35 cellular contexts compared by ENCODE assay signal in genomic region chr12:4609071-4609470, GRCh38. TPM values are rescaled to one million over a fixed set of nuclear protein-coding genes. Genes with fewer than 3 reads are reported as not detected.
DNase-seq lines count a peak whose midpoint lies in the region; ATAC-seq and TF ChIP-seq lines count a peak whose summit lies in the region.
"Had no signal": no experiment of that assay in that cellular context is flagged by ENCODE, and none has a peak within 500 bp of the region (broad histone marks: within the 10 kb centered on the region; RNA-seq: fewer than 3 reads in every experiment).

No MANE protein-coding gene starts in this region.

- DNase-seq in CD8-positive, alpha-beta T cell: no peak
- no peak for DNase-seq in T-helper 17 cell
- peak; percentile 39 for DNase-seq in fibroblast of pulmonary artery (ENCODE audit: low read depth)
- no peak for DNase-seq in nephron progenitor cell
- DNase-seq in trophoblast cell: no peak
- DNase-seq in hypothalamus (lab: John Stamatoyannopoulos, UW): no peak
- DNase-seq in NCI-H2029 treated with DMSO at 0.1 percent for 48 hours (lab: John Stamatoyannopoulos, UW): no peak
- DNase-seq: 8988T; ACHN; AML-193; BE2C; C1 segment of cervical spinal cord; Caco-2; Calu3; CD4-positive, alpha-beta memory T cell; CD4-positive, alpha-beta T cell; CD4-positive, CD25-positive, alpha-beta regulatory T cell; CD8-positive, alpha-beta memory T cell; COR-L47; DMS 273 treated with DMSO at 0.1 percent for 48 hours; DMS153; DMS53; DMS79; DMS79 treated with DMSO at 0.1 percent for 48 hours; DND-41; EL had no signal

- H2AK5ac ChIP-seq in trophoblast cell (ENCODE audit: low read length): no peak overlapping the region

- no peak overlapping the region for H3K4me3 Mint-ChIP-seq in CD8-positive, alpha-beta T cell
- H3K4me3 Mint-ChIP-seq in T-helper 17 cell (no peak overlapping the region), nephron progenitor cell (no peak overlapping the region)
- H3K4me3 Mint-ChIP-seq: B cell; CD14-positive monocyte; CD4-positive, alpha-beta memory T cell; CD4-positive, alpha-beta T cell had no signal

- H3K27me3 Mint-ChIP-seq in CD8-positive, alpha-beta T cell (ENCODE audit: low read depth): no peaks in the 10 kb centered on the region
- H3K27me3 Mint-ChIP-seq in T-helper 17 cell: peaks cover 4% of the 10 kb centered on the region
- H3K27me3 Mint-ChIP-seq in nephron progenitor cell (ENCODE audit: low read depth, poor library complexity): peaks cover 6% of the 10 kb centered on the region
- H3K27me3 Mint-ChIP-seq: B cell; CD4-positive, alpha-beta memory T cell; CD4-positive, alpha-beta T cell; CD4-positive, CD25-positive, alpha-beta regulatory T cell; CD8-positive, alpha-beta memory T cell had no signal

- H3K9me3 Mint-ChIP-seq in CD8-positive, alpha-beta T cell: no peaks in the 10 kb centered on the region
- H3K9me3 Mint-ChIP-seq in nephron progenitor cell: no peaks in the 10 kb centered on the region
- H3K9me3 Mint-ChIP-seq: CD14-positive monocyte; CD4-positive, alpha-beta memory T cell; CD4-positive, alpha-beta T cell; CD4-positive, CD25-positive, alpha-beta regulatory T cell; CD8-positive, alpha-beta memory T cell had no signal

- H3K4me2 ChIP-seq in trophoblast cell (ENCODE audit: low read length): no peak overlapping the region
- H3K4me2 ChIP-seq: A549; BLaER1; BLaER1 treated with 17β-estradiol and CSF1 and Interleukin-3, amounts not matched to agents 10 nM and 100 nM had no signal

- peaks cover 2% of the 10 kb centered on the region for H3K79me2 ChIP-seq in trophoblast cell (ENCODE audit: control insufficient read depth, insufficient read depth, low read length, poor library complexity)

- H3K27ac Mint-ChIP-seq in CD8-positive, alpha-beta T cell: peak overlapping the region; percentile 52
- peak overlapping the region; percentile 63 for H3K27ac Mint-ChIP-seq in T-helper 17 cell
- peak overlapping the region; percentile 69 for H3K27ac Mint-ChIP-seq in nephron progenitor cell
- H3K27ac Mint-ChIP-seq: B cell; CD4-positive, alpha-beta T cell had no signal

- H3K4me1 ChIP-seq in CD8-positive, alpha-beta T cell (ENCODE audit: insufficient read depth, low read length): peaks cover 7% of the 10 kb centered on the region
- H3K4me1 ChIP-seq in trophoblast cell (ENCODE audit: control insufficient read depth in 1 of 2, insufficient read depth in 2 of 2, low read length in 2 of 2): no peaks in the 10 kb centered on the region
- H3K4me1 ChIP-seq: BLaER1 had no signal

- peaks cover 29% of the 10 kb centered on the region for H3K36me3 ChIP-seq in CD8-positive, alpha-beta T cell (ENCODE audit: insufficient read depth, low read length)
- peaks cover 2 to 11% of the 10 kb centered on the region in 2 experiments for H3K36me3 ChIP-seq in trophoblast cell (ENCODE audit: control insufficient read depth in 1 of 2, insufficient read depth in 2 of 2, low read length in 2 of 2)
- H3K36me3 ChIP-seq: BLaER1 had no signal

- H3K4me1 Mint-ChIP-seq in CD8-positive, alpha-beta T cell (ENCODE audit: low read depth): peaks cover 31% of the 10 kb centered on the region
- peaks cover 19% of the 10 kb centered on the region for H3K4me1 Mint-ChIP-seq in T-helper 17 cell
- H3K4me1 Mint-ChIP-seq in nephron progenitor cell: peaks cover 13% of the 10 kb centered on the region

- WGBS in trophoblast cell (ENCODE audit: extremely low coverage, insufficient coverage, insufficient read length): no CpG with 5 or more reads among the region's 9 CpGs

- H4K91ac ChIP-seq in trophoblast cell (ENCODE audit: low read depth, low read length): no peak overlapping the region

- H4K12ac ChIP-seq in trophoblast cell (ENCODE audit: low read depth, low read length): no peak overlapping the region

- H2BK120ac ChIP-seq in trophoblast cell (ENCODE audit: insufficient read depth, low read length, poor library complexity): no peak overlapping the region

- H3K4me3 ChIP-seq in CD8-positive, alpha-beta T cell (ENCODE audit: low read depth, low read length): no peak overlapping the region
- no peak overlapping the region for H3K4me3 ChIP-seq in fibroblast of pulmonary artery (replicated peaks; ENCODE audit: low read depth, low read length)
- no peak overlapping the region for H3K4me3 ChIP-seq in trophoblast cell (ENCODE audit: low read depth, low read length)
- H3K4me3 ChIP-seq: A549; BLaER1; BLaER1 treated with 17β-estradiol and CSF1 and Interleukin-3, amounts not matched to agents 10 nM and 100 nM had no signal

- no peak overlapping the region for H3K23ac ChIP-seq in trophoblast cell (ENCODE audit: low read length)

- intact Hi-C loops in CD8-positive, alpha-beta T cell (cut with DNase I, micrococcal nuclease): no loop called here

- no peak overlapping the region for H4K8ac ChIP-seq in trophoblast cell (ENCODE audit: low read depth, low read length)

- H2BK12ac ChIP-seq in trophoblast cell (ENCODE audit: low read length): no peak overlapping the region

- no peak overlapping the region for H3K18ac ChIP-seq in trophoblast cell (ENCODE audit: low read length)

- H3K27me3 ChIP-seq in CD8-positive, alpha-beta T cell (ENCODE audit: insufficient read depth, low read length): no peaks in the 10 kb centered on the region
- H3K27me3 ChIP-seq in trophoblast cell (ENCODE audit: insufficient read depth, low read length): no peaks in the 10 kb centered on the region
- H3K27me3 ChIP-seq: BE2C; BLaER1; BLaER1 treated with 17β-estradiol and CSF1 and Interleukin-3, amounts not matched to agents 10 nM and 100 nM had no signal

- TF ChIP-seq CTCF in CD8-positive, alpha-beta T cell (IDR thresholded peaks at IDR 0.05): no peak
- no peak for TF ChIP-seq CTCF in fibroblast of pulmonary artery (IDR thresholded peaks at IDR 0.05; ENCODE audit: low read length, missing control alignments)
- TF ChIP-seq CTCF in nephron progenitor cell (IDR thresholded peaks at IDR 0.05): no peak

- no peak overlapping the region for H2BK5ac ChIP-seq in trophoblast cell (ENCODE audit: low read depth, low read length, poor library complexity)

- no peak overlapping the region for H2AFZ ChIP-seq in trophoblast cell (ENCODE audit: insufficient read depth, low read length, poor library complexity)

- H3K14ac ChIP-seq in trophoblast cell (ENCODE audit: low read length): no peak overlapping the region

- ATAC-seq in CD8-positive, alpha-beta T cell: no peak
- ATAC-seq in T-helper 17 cell (no peak), GM18519 (IDR thresholded peaks at IDR 0.05; ENCODE audit: low FRiP score, unreplicated experiment) (no peak)
- ATAC-seq: A549 had no signal

- no peak overlapping the region for H3K4ac ChIP-seq in trophoblast cell (ENCODE audit: low read depth, low read length)

- peaks cover 67% of the 10 kb centered on the region for H3K36me3 Mint-ChIP-seq in CD8-positive, alpha-beta T cell
- H3K36me3 Mint-ChIP-seq in T-helper 17 cell (ENCODE audit: low read depth) (peaks cover 9% of the 10 kb centered on the region), nephron progenitor cell (ENCODE audit: low read depth) (peaks cover 20% of the 10 kb centered on the region)

- POLR2A ChIA-PET in CD8-positive, alpha-beta T cell (lab: Charles Lee): no interaction called here

- H3K9ac ChIP-seq in trophoblast cell (ENCODE audit: low read length): no peak overlapping the region
- H3K9ac ChIP-seq: BLaER1; BLaER1 treated with 17β-estradiol and CSF1 and Interleukin-3, amounts not matched to agents 10 nM and 100 nM had no signal

- no peaks in the 10 kb centered on the region for H3K9me3 ChIP-seq in CD8-positive, alpha-beta T cell (ENCODE audit: low read length)
- H3K9me3 ChIP-seq in T-helper 17 cell (ENCODE audit: control insufficient read depth, low read length, poor library complexity, severe bottlenecking): no peaks in the 10 kb centered on the region
- no peaks in the 10 kb centered on the region for H3K9me3 ChIP-seq in trophoblast cell (ENCODE audit: insufficient read depth, low read depth, low read length)
- H3K9me3 ChIP-seq: A549; BE2C; BLaER1; BLaER1 treated with 17β-estradiol and CSF1 and Interleukin-3, amounts not matched to agents 10 nM and 100 nM; Caco-2 had no signal

- H3K27ac ChIP-seq in CD8-positive, alpha-beta T cell (ENCODE audit: low read depth, low read length): no peak overlapping the region
- H3K27ac ChIP-seq in trophoblast cell (ENCODE audit: low read depth, low read length): no peak overlapping the region
- H3K27ac ChIP-seq: 22Rv1; A549; BLaER1; BLaER1 treated with 17β-estradiol and CSF1 and Interleukin-3, amounts not matched to agents 10 nM and 100 nM; C4-2B had no signal

- no peaks in the 10 kb centered on the region for H3K79me1 ChIP-seq in trophoblast cell (ENCODE audit: low read length)

- CTCF ChIA-PET in CD8-positive, alpha-beta T cell (lab: Charles Lee): interaction anchor here (1.3 kb wide), 1 partner anchor 8 kb away, joined by 4 read pairs; no protein-coding TSS in a partner anchor

RNA-seq across cellular contexts. Expression of gene AKAP3, which starts 39.8 kb away (rescaled TPM):
- 1 to 10 TPM; 1.1 to 1.3 TPM for total RNA-seq in CD8-positive, alpha-beta T cell
- total RNA-seq in T-helper 17 cell: 1 to 10 TPM; 1.6 to 2.6 TPM
- polyA plus RNA-seq in trophoblast cell (2013): 0.51 and 0.60 TPM in 2 replicates
- total RNA-seq: A172 had no signal
- polyA plus RNA-seq: CD14-positive monocyte had no signal

RNA-seq across cellular contexts. Expression of gene NDUFA9, which starts 39.8 kb away (rescaled TPM):
- 10 to 100 TPM; 94.2 to 95.2 TPM for total RNA-seq in CD8-positive, alpha-beta T cell
- total RNA-seq in T-helper 17 cell: 10 to 100 TPM; 61.3 to 80.8 TPM
- polyA plus RNA-seq in trophoblast cell (2013): 56.0 and 56.2 TPM in 2 replicates

RNA-seq across cellular contexts. Expression of gene DYRK4, which starts 47.1 kb away (rescaled TPM):
- 1 to 10 TPM; 5.8 to 7.3 TPM for total RNA-seq in CD8-positive, alpha-beta T cell
- total RNA-seq in T-helper 17 cell: 10 to 100 TPM; 10.4 to 11.1 TPM
- 17.5 and 18.4 TPM in 2 replicates for polyA plus RNA-seq in trophoblast cell (2013)
